Comparison of ENCODE assay signal across 13 cellular contexts in genomic region chr17:65696739-65697394, GRCh38.
DNase-seq lines count a peak whose midpoint lies in the region; ATAC-seq and TF ChIP-seq lines count a peak whose summit lies in the region.
"Had no signal": no experiment of that assay in that cellular context is flagged by ENCODE, and none has a peak within 500 bp of the region (broad histone marks: within the 10 kb centered on the region; RNA-seq: fewer than 3 reads in every experiment).

No MANE protein-coding gene starts in this region.

- TF ChIP-seq CTCF in neural progenitor cell (IDR thresholded peaks at IDR 0.05) (no peak), dorsolateral prefrontal cortex (IDR thresholded peaks at IDR 0.05 in 54 of 56, conservative IDR thresholded peaks at IDR 0.05 in 2 of 56; ENCODE audit: low read depth in 1 of 56, partially characterized antibody in 56 of 56) (no peak)

- ATAC-seq in T-cell (replicated peaks in 1 of 4) = no peak

- no peaks in the 10 kb centered on the region for H3K79me2 ChIP-seq in neural progenitor cell (ENCODE audit: low read depth)
- H3K79me2 ChIP-seq: parathyroid adenoma had no signal

- H3K36me3 Mint-ChIP-seq in neural progenitor cell (peaks cover 8% of the 10 kb centered on the region), T-cell (no peaks in the 10 kb centered on the region)
- H3K36me3 Mint-ChIP-seq: activated CD4-positive, alpha-beta memory T cell treated with anti-CD3 and anti-CD28 coated beads for 36 hours had no signal

- H3K36me3 ChIP-seq in neural progenitor cell (no peaks in the 10 kb centered on the region), H7 (replicated peaks; ENCODE audit: control insufficient read depth, insufficient read depth, low read length) (no peaks in the 10 kb centered on the region)
- H3K36me3 ChIP-seq in effector memory CD4-positive, alpha-beta T cell (ENCODE audit: control insufficient read depth, insufficient read depth, low read length) = no peaks in the 10 kb centered on the region
- H3K36me3 ChIP-seq: SJCRH30, tibial nerve had no signal

- H3K27me3 ChIP-seq in neural progenitor cell = no peaks in the 10 kb centered on the region
- no peaks in the 10 kb centered on the region for H3K27me3 ChIP-seq in effector memory CD4-positive, alpha-beta T cell (replicated peaks; ENCODE audit: control insufficient read depth, insufficient read depth, low read length, poor library complexity, severe bottlenecking)
- H3K27me3 ChIP-seq in H7 (ENCODE audit: control insufficient read depth, insufficient read depth, low read length) = no peaks in the 10 kb centered on the region
- no peaks in the 10 kb centered on the region for H3K27me3 ChIP-seq in dorsolateral prefrontal cortex
- H3K27me3 ChIP-seq: SJCRH30, tibial nerve had no signal

- CTCF ChIA-PET in T-cell (lab: Charles Lee) = no interaction called here

- POLR2A ChIA-PET in T-cell (lab: Charles Lee) = no interaction called here

- H3K4me1 Mint-ChIP-seq in neural progenitor cell (peaks cover 54% of the 10 kb centered on the region), T-cell (no peaks in the 10 kb centered on the region)

- H3K27ac Mint-ChIP-seq in neural progenitor cell = peak overlapping the region; percentile 98
- H3K27ac Mint-ChIP-seq in T-cell = no peak overlapping the region
- H3K27ac Mint-ChIP-seq: activated CD4-positive, alpha-beta memory T cell treated with anti-CD3 and anti-CD28 coated beads for 36 hours; activated naive CD8-positive, alpha-beta T cell had no signal

- peaks cover 24% of the 10 kb centered on the region for H3K4me1 ChIP-seq in neural progenitor cell
- H3K4me1 ChIP-seq in effector memory CD4-positive, alpha-beta T cell (ENCODE audit: control insufficient read depth, insufficient read depth, low read length, poor library complexity, severe bottlenecking) = no peaks in the 10 kb centered on the region
- H3K4me1 ChIP-seq: parathyroid adenoma, tibial nerve had no signal

- no peaks in the 10 kb centered on the region for H4K20me1 ChIP-seq in neural progenitor cell (ENCODE audit: low read depth)

- H3K9me3 Mint-ChIP-seq in neural progenitor cell (peaks cover 3% of the 10 kb centered on the region), T-cell (no peaks in the 10 kb centered on the region)
- H3K9me3 Mint-ChIP-seq: activated CD4-positive, alpha-beta memory T cell treated with anti-CD3 and anti-CD28 coated beads for 36 hours had no signal

- H2AFZ ChIP-seq in neural progenitor cell (replicated peaks) = no peak overlapping the region
- H2AFZ ChIP-seq: parathyroid adenoma had no signal

- DNase-seq in AG20443 (ENCODE audit: low spot score) (peak; percentile 64), NCI-H146 treated with DMSO at 0.1 percent for 48 hours (lab: John Stamatoyannopoulos, UW; ENCODE audit: unreplicated experiment) (peak; percentile 73), dedifferentiated amniotic fluid mesenchymal stem cell (ENCODE audit: extremely low spot score) (peak; percentile 27), neural progenitor cell (ENCODE audit: low spot score) (no peak), T-cell (no peak), H7 (no peak), dorsolateral prefrontal cortex (no peak)
- DNase-seq in effector memory CD4-positive, alpha-beta T cell = no peak
- DNase-seq: activated CD4-positive, alpha-beta memory T cell treated with anti-CD3 and anti-CD28 coated beads for 36 hours; SJCRH30 had no signal

- no peaks in the 10 kb centered on the region for H3K9me3 ChIP-seq in neural progenitor cell (ENCODE audit: low read depth)
- no peaks in the 10 kb centered on the region for H3K9me3 ChIP-seq in effector memory CD4-positive, alpha-beta T cell (ENCODE audit: control insufficient read depth, low read length)
- H3K9me3 ChIP-seq: SJCRH30, tibial nerve had no signal

- peaks cover under 1% of the 10 kb centered on the region for H3K27me3 Mint-ChIP-seq in neural progenitor cell (ENCODE audit: insufficient read depth, low read depth)
- H3K27me3 Mint-ChIP-seq in T-cell = peaks cover 6 to 13% of the 10 kb centered on the region in 2 donors

- H3K4me3 ChIP-seq in neural progenitor cell (no peak overlapping the region), H7 (ENCODE audit: insufficient read depth, low read depth, low read length) (no peak overlapping the region), dorsolateral prefrontal cortex (no peak overlapping the region)
- no peak overlapping the region for H3K4me3 ChIP-seq in effector memory CD4-positive, alpha-beta T cell (ENCODE audit: insufficient read depth, low read depth, low read length, poor library complexity, severe bottlenecking)
- H3K4me3 ChIP-seq: SJCRH30, tibial nerve had no signal

- intact Hi-C loops in dorsolateral prefrontal cortex (cut with DNase I) = no loop called here

- H3F3A ChIP-seq in neural progenitor cell (ENCODE audit: low read depth) = no peaks in the 10 kb centered on the region

- H3K4me3 Mint-ChIP-seq in neural progenitor cell = peak overlapping the region; percentile 82
- H3K4me3 Mint-ChIP-seq in T-cell = no peak overlapping the region
- H3K4me3 Mint-ChIP-seq: activated CD4-positive, alpha-beta memory T cell treated with anti-CD3 and anti-CD28 coated beads for 36 hours; activated naive CD8-positive, alpha-beta T cell had no signal

- no peak overlapping the region for H3K9ac ChIP-seq in neural progenitor cell
- H3K9ac ChIP-seq: parathyroid adenoma had no signal

- H3K27ac ChIP-seq in neural progenitor cell (no peak overlapping the region), dorsolateral prefrontal cortex (no peak overlapping the region)
- H3K27ac ChIP-seq in effector memory CD4-positive, alpha-beta T cell (ENCODE audit: insufficient read depth, low read length, poor library complexity, severe bottlenecking) = no peak overlapping the region
- H3K27ac ChIP-seq: parathyroid adenoma, SJCRH30, tibial nerve had no signal

- H3K4me2 ChIP-seq in neural progenitor cell = peak overlapping the region; percentile 62

Comparison
In these comparisons a context has a peak if more than half of its experiments do, and no peak if none do; other contexts are left out.
1. DNase-seq: peak in AG20443 (single experiment), NCI-H146 treated with DMSO at 0.1 percent for 48 hours (single experiment) and dedifferentiated amniotic fluid mesenchymal stem cell (single experiment); none in neural progenitor cell (single experiment), T-cell (0 of 34), effector memory CD4-positive, alpha-beta T cell (0 of 3), H7 (single experiment) and dorsolateral prefrontal cortex (0 of 10).